9 cellular contexts compared by ENCODE assay signal in the genomic region with DNA sequence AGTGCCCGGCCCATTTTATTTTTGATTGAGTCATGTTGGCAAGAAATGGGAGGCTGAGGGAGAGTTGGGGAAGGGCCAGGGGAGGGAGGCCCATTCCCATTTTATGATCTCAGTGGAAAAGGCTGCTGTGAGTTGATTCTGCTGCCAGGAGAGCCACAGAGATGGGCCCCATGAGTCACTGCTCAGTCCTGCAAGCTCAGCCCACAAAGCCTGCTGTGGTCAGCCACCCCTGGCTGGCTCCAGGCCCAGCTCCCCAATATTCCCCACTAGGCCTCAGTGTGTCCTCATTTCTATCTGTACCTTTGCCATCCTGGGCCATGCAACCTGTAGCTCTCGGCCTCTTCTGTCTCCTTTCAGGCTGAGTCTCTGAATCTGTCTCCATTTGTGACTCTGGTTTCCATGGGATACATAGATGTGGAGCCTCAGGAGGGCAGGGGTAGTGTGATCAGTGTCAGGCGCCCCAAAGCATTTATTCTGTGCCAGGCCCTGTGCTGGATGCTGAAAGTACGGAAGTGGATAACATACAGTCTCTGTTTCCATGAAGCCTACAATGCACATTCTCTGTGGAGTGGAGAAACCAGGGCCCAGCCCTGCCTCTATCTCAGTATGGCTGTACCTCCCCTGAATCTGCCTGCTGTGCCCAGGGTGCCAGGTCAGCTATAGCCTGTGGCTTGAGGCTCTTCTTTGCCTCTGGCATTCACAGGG. TPM values are rescaled to one million over a fixed set of nuclear protein-coding genes. Genes with fewer than 3 reads are reported as not detected.
DNase-seq lines count a peak whose midpoint lies in the region; ATAC-seq and TF ChIP-seq lines count a peak whose summit lies in the region.
"Had no signal": no experiment of that assay in that cellular context is flagged by ENCODE, and none has a peak within 500 bp of the region (broad histone marks: within the 10 kb centered on the region; RNA-seq: fewer than 3 reads in every experiment).

No MANE protein-coding gene starts in this region.

- H3K27me3 ChIP-seq in HL-60 (ENCODE audit: insufficient read depth, poor library complexity, severe bottlenecking) (no peaks in the 10 kb centered on the region), upper lobe of left lung (no peaks in the 10 kb centered on the region)
- H3K27me3 ChIP-seq: gastrocnemius medialis had no signal

- peaks cover 12% of the 10 kb centered on the region for H3K4me1 Mint-ChIP-seq in activated naive CD8-positive, alpha-beta T cell treated with anti-CD3 and anti-CD28 coated beads, Interleukin-2, amount 10 ng/mL, durations not matched to agents 7 days and 5 days

- H3K9me3 ChIP-seq in upper lobe of left lung, result no peaks in the 10 kb centered on the region
- H3K9me3 ChIP-seq: gastrocnemius medialis had no signal

- peaks cover 6% of the 10 kb centered on the region for H3K36me3 Mint-ChIP-seq in activated naive CD8-positive, alpha-beta T cell treated with anti-CD3 and anti-CD28 coated beads, Interleukin-2, amount 10 ng/mL, durations not matched to agents 7 days and 5 days

- no peak for TF ChIP-seq POLR2A in upper lobe of left lung (IDR thresholded peaks at IDR 0.05)

- TF ChIP-seq CTCF in HL-60 (IDR thresholded peaks at IDR 0.05; ENCODE audit: insufficient read depth, low read length) (no peak), upper lobe of left lung (IDR thresholded peaks at IDR 0.05) (no peak)

- H3K36me3 ChIP-seq in upper lobe of left lung, result peaks cover 0 to 10% (median 0%) of the 10 kb centered on the region in 4 donors
- H3K36me3 ChIP-seq: gastrocnemius medialis had no signal

- H3K9me3 Mint-ChIP-seq in activated naive CD8-positive, alpha-beta T cell treated with anti-CD3 and anti-CD28 coated beads, Interleukin-2, amount 10 ng/mL, durations not matched to agents 7 days and 5 days, result no peaks in the 10 kb centered on the region

- 89 to 95% methylated on average over 1 to 4 of the region's 4 CpGs for WGBS in upper lobe of left lung, 2 donors

- POLR2A ChIA-PET in activated naive CD8-positive, alpha-beta T cell treated with anti-CD3 and anti-CD28 coated beads, Interleukin-2, amount 10 ng/mL, durations not matched to agents 7 days and 5 days (lab: Charles Lee), result interaction anchor here (0.9 to 1.8 kb wide), 3 partner anchors 8 to 30 kb away, joined by 3 to 6 read pairs (median 3); partner anchors contain the start of gene FHOD1

- peak overlapping the region; percentile 58 for H3K27ac Mint-ChIP-seq in activated naive CD8-positive, alpha-beta T cell treated with anti-CD3 and anti-CD28 coated beads, Interleukin-2, amount 10 ng/mL, durations not matched to agents 7 days and 5 days

- no peaks in the 10 kb centered on the region for H3K27me3 Mint-ChIP-seq in activated naive CD8-positive, alpha-beta T cell treated with anti-CD3 and anti-CD28 coated beads, Interleukin-2, amount 10 ng/mL, durations not matched to agents 7 days and 5 days

- ATAC-seq in activated naive CD8-positive, alpha-beta T cell treated with anti-CD3 and anti-CD28 coated beads, Interleukin-2, amount 10 ng/mL, durations not matched to agents 7 days and 5 days (ENCODE audit: low read depth), result no peak
- peak in 1 of 2 donors; percentile 80 for ATAC-seq in upper lobe of left lung (ENCODE audit: low FRiP score in 2 of 2)

- H3K4me1 ChIP-seq in upper lobe of left lung, result peaks cover 20 to 25% (median 23%) of the 10 kb centered on the region in 4 donors
- H3K4me1 ChIP-seq: gastrocnemius medialis had no signal

- DNase-seq in A172 (ENCODE audit: low spot score) (peak; percentile 99), HL-60 (ENCODE audit: low read depth in 1 of 2, low spot score in 1 of 2) (peak; percentile 23 to 64), kidney glomerular epithelial cell (lab: John Stamatoyannopoulos, UW) (peak; percentile 98), upper lobe of left lung (peak in 1 of 2 donors; percentile 40), NCI-H146 (lab: John Stamatoyannopoulos, UW) (no peak), superior temporal gyrus (ENCODE audit: extremely low spot score) (no peak), NCI-H526 (lab: John Stamatoyannopoulos, UW) (no peak)
- DNase-seq in activated naive CD8-positive, alpha-beta T cell treated with anti-CD3 and anti-CD28 coated beads, Interleukin-2, amount 10 ng/mL, durations not matched to agents 7 days and 5 days, result no peak

- H3K4me3 ChIP-seq in HL-60 (replicated peaks; ENCODE audit: insufficient read depth, low read length) (no peak overlapping the region), upper lobe of left lung (peak overlapping the region in 1 of 4 donors; percentile 74)
- H3K4me3 ChIP-seq: gastrocnemius medialis had no signal

- peak overlapping the region; percentile 27 for H3K4me3 Mint-ChIP-seq in activated naive CD8-positive, alpha-beta T cell treated with anti-CD3 and anti-CD28 coated beads, Interleukin-2, amount 10 ng/mL, durations not matched to agents 7 days and 5 days

- TF ChIP-seq EP300 in upper lobe of left lung (IDR thresholded peaks at IDR 0.05), result no peak

- no peak overlapping the region; the same call in 1 of the 2 replicates for H3K27ac ChIP-seq in HL-60 (replicated peaks)
- peak overlapping the region; percentile 8 to 81 (median 78) for H3K27ac ChIP-seq in upper lobe of left lung

RNA-seq across cellular contexts. Expression of gene PLEKHG4, which starts 1.9 kb away (rescaled TPM):
- total RNA-seq in A172 (2014; rRNA removed; shearing (Covaris generic)), result 0.14 TPM in 1 of 2 replicates, not detected in the other
- 10 to 100 TPM; 15.7 to 18.2 TPM for total RNA-seq in activated naive CD8-positive, alpha-beta T cell treated with anti-CD3 and anti-CD28 coated beads, Interleukin-2, amount 10 ng/mL, durations not matched to agents 7 days and 5 days
- 10 to 100 TPM; 13.4 to 39.8 (median 16.5) TPM for total RNA-seq in upper lobe of left lung

RNA-seq across cellular contexts. Expression of gene SLC9A5, which starts 28.7 kb away (rescaled TPM):
- 0.03 and 0.29 TPM in 2 replicates for total RNA-seq in A172 (2014; rRNA removed; shearing (Covaris generic))
- 1 to 10 TPM; 3.5 to 4.5 TPM for total RNA-seq in activated naive CD8-positive, alpha-beta T cell treated with anti-CD3 and anti-CD28 coated beads, Interleukin-2, amount 10 ng/mL, durations not matched to agents 7 days and 5 days
- total RNA-seq in upper lobe of left lung, result 10 to 100 TPM in 1 of 6 donors, 1 to 10 TPM in 4, under 1 TPM in 1; 0.76 to 28.3 (median 4.1) TPM

RNA-seq across cellular contexts. Expression of gene FHOD1, which starts 30.2 kb away (rescaled TPM):
- 10.3 and 13.2 TPM in 2 replicates for total RNA-seq in A172 (2014; rRNA removed; shearing (Covaris generic))
- total RNA-seq in activated naive CD8-positive, alpha-beta T cell treated with anti-CD3 and anti-CD28 coated beads, Interleukin-2, amount 10 ng/mL, durations not matched to agents 7 days and 5 days, result 10 to 100 TPM; 92.2 to 92.8 TPM
- 100 to 1,000 TPM in 2 of 6 donors, 10 to 100 TPM in 4; 26.0 to 310 (median 91.0) TPM for total RNA-seq in upper lobe of left lung

RNA-seq across cellular contexts. Expression of gene KCTD19, which starts 49.1 kb away (rescaled TPM):
- not detected in 2 replicates for total RNA-seq in A172 (2014; rRNA removed; shearing (Covaris generic))
- 1 to 10 TPM; 1.2 to 1.6 TPM for total RNA-seq in activated naive CD8-positive, alpha-beta T cell treated with anti-CD3 and anti-CD28 coated beads, Interleukin-2, amount 10 ng/mL, durations not matched to agents 7 days and 5 days
- under 1 TPM in 3 of 6 donors, not detected in 3; under 0.01 to 0.31 (median 0.17) TPM for total RNA-seq in upper lobe of left lung
- total RNA-seq: gastrocnemius medialis had no signal

RNA-seq across cellular contexts. Expression of gene LRRC36, which starts 49.2 kb away (rescaled TPM):
- not detected in 2 replicates for total RNA-seq in A172 (2014; rRNA removed; shearing (Covaris generic))
- under 1 TPM; 0.28 to 0.64 TPM for total RNA-seq in activated naive CD8-positive, alpha-beta T cell treated with anti-CD3 and anti-CD28 coated beads, Interleukin-2, amount 10 ng/mL, durations not matched to agents 7 days and 5 days
- 100 to 1,000 TPM in 1 of 6 donors, 10 to 100 TPM in 4, 1 to 10 TPM in 1; 5.9 to 110 (median 22.8) TPM for total RNA-seq in upper lobe of left lung
- total RNA-seq: gastrocnemius medialis had no signal

Comparison
In these comparisons a context has a peak if more than half of its experiments do, and no peak if none do; other contexts are left out.
1. DNase-seq: peak in A172 (single experiment), HL-60 (2 of 2) and kidney glomerular epithelial cell (single experiment); none in activated naive CD8-positive, alpha-beta T cell treated with anti-CD3 and anti-CD28 coated beads, Interleukin-2, amount 10 ng/mL, durations not matched to agents 7 days and 5 days (single experiment), NCI-H146 (single experiment), superior temporal gyrus (single experiment) and NCI-H526 (0 of 2).
2. RNA of gene PLEKHG4, which starts 1.9 kb away (total RNA-seq): 15.7 to 18.2 TPM in activated naive CD8-positive, alpha-beta T cell treated with anti-CD3 and anti-CD28 coated beads, Interleukin-2, amount 10 ng/mL, durations not matched to agents 7 days and 5 days and 13.4 to 39.8 TPM in upper lobe of left lung; 0.14 TPM in A172; every median in the first group is over 10 times any median in the second.